In the genomic region with DNA sequence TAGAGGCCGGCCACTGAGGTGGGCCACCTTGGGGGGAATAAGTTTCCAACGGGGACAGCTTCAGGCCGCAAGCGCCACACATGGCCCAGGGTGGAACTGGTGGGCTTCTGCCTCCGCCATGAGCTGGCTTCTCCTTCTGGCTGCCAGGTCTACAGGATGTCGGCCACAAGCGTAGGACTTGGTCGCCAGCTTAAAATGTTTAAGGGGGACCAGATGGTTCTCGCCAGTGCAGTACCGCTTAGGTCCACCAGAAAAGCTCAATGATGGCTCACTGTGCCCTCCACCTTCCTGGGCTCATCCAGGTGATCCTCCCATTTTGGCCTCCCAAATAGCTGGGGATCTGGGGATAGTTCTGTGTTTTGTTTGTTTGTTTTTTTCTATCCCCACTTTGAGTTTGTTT, we compare ENCODE assay signal across 23 cellular contexts.
"Had no signal": no experiment of that assay in that cellular context is flagged by ENCODE, and none has a peak within 500 bp of the region (broad histone marks: within the 10 kb centered on the region; RNA-seq: fewer than 3 reads in every experiment).

No MANE protein-coding gene starts in this region.

- H3K4me3 Mint-ChIP-seq: activated CD4-positive, alpha-beta memory T cell treated with anti-CD3 and anti-CD28 coated beads for 36 hours; activated CD4-positive, alpha-beta T cell treated with anti-CD3 and anti-CD28 coated beads for 36 hours; activated naive CD8-positive, alpha-beta T cell; brain; central memory CD8-positive, alpha-beta T cell; naive thymus-derived CD4-positive, alpha-beta T cell had no signal

- H2AFZ ChIP-seq: parathyroid adenoma had no signal

- H3K4me1 ChIP-seq: heart right ventricle, lower lobe of right lung, tibial nerve had no signal

- H3K27ac ChIP-seq: epithelial cell of prostate, heart right ventricle, lower lobe of right lung, parathyroid adenoma, SK-N-MC, tibial nerve, WERI-Rb-1 had no signal

- H3K27ac Mint-ChIP-seq: activated CD4-positive, alpha-beta memory T cell treated with anti-CD3 and anti-CD28 coated beads for 36 hours; activated CD4-positive, alpha-beta T cell treated with anti-CD3 and anti-CD28 coated beads for 36 hours; activated naive CD8-positive, alpha-beta T cell; brain had no signal

- H3K9me3 ChIP-seq: heart right ventricle, lower lobe of right lung, tibial nerve had no signal

- H3K4me1 Mint-ChIP-seq: activated CD4-positive, alpha-beta T cell treated with anti-CD3 and anti-CD28 coated beads for 36 hours; brain had no signal

- DNase-seq: activated CD4-positive, alpha-beta memory T cell treated with anti-CD3 and anti-CD28 coated beads for 36 hours; activated CD4-positive, alpha-beta T cell treated with anti-CD3 and anti-CD28 coated beads for 36 hours; activated CD8-positive, alpha-beta memory T cell treated with anti-CD3 and anti-CD28 coated beads, Interleukin-2, amount 50 U/mL, for 4 hours; activated gamma-delta T cell treated with Interleukin-2 at 50 U/mL for 16 hours; amygdala; cortex of kidney; effector CD4-positive, alpha-beta T cell; heart right ventricle; left colon; lower lobe of right lung; naive thymus-derived CD4-positive, alpha-beta T cell; stimulated activated CD4-positive, alpha-beta T cell treated with anti-CD3 and anti-CD28 coated beads, Interleukin-4, amount 100 ng/mL, for 24 hours; stimulated activated naive CD4-positive, alpha-beta T cell; substantia nigra; T-helper 1 cell; WERI-Rb-1 had no signal

- ATAC-seq: activated CD4-positive, alpha-beta T cell treated with anti-CD3 and anti-CD28 coated beads for 36 hours; heart right ventricle; left colon; lower lobe of right lung; naive thymus-derived CD4-positive, alpha-beta T cell had no signal

- H3K9me3 Mint-ChIP-seq: activated CD4-positive, alpha-beta memory T cell treated with anti-CD3 and anti-CD28 coated beads for 36 hours; central memory CD8-positive, alpha-beta T cell had no signal

- H3K27me3 Mint-ChIP-seq: activated CD4-positive, alpha-beta memory T cell treated with anti-CD3 and anti-CD28 coated beads for 36 hours; activated CD4-positive, alpha-beta T cell treated with anti-CD3 and anti-CD28 coated beads for 36 hours; activated naive CD8-positive, alpha-beta T cell; brain; central memory CD8-positive, alpha-beta T cell; naive thymus-derived CD4-positive, alpha-beta T cell had no signal

- H3K4me3 ChIP-seq: heart right ventricle, lower lobe of right lung, SK-N-MC, tibial nerve had no signal

- H3K27me3 ChIP-seq: heart right ventricle, tibial nerve had no signal
